In genomic region chr1:195849180-195849579, GRCh38 we compare ENCODE assay signal across 16 cellular contexts.
A peak's percentile ranks its signal among the peaks of the same experiment; 100 is the strongest.
DNase-seq lines count a peak whose midpoint lies in the region; ATAC-seq and TF ChIP-seq lines count a peak whose summit lies in the region.
"Had no signal": no experiment of that assay in that cellular context is flagged by ENCODE, and none has a peak within 500 bp of the region (broad histone marks: within the 10 kb centered on the region; RNA-seq: fewer than 3 reads in every experiment).

No MANE protein-coding gene starts in this region.

- no peak overlapping the region for H4K91ac ChIP-seq in H9 (ENCODE audit: insufficient read length, low read depth, low read length)

- H2AK5ac ChIP-seq in H9 (ENCODE audit: insufficient read length, low read length): no peak overlapping the region

- H3K4me2 ChIP-seq in H9 (ENCODE audit: insufficient read depth, insufficient read length, low read length): no peak overlapping the region
- H3K4me2 ChIP-seq: A549 had no signal

- H3K14ac ChIP-seq in H9 (ENCODE audit: insufficient read depth, low read length): no peak overlapping the region

- no peak overlapping the region for H3K4me3 Mint-ChIP-seq in H9
- H3K4me3 Mint-ChIP-seq in WTC11: no peak overlapping the region
- no peak overlapping the region for H3K4me3 Mint-ChIP-seq in effector memory CD8-positive, alpha-beta T cell
- H3K4me3 Mint-ChIP-seq: CD14-positive monocyte; CD8-positive, alpha-beta T cell had no signal

- H2BK12ac ChIP-seq in H9 (ENCODE audit: insufficient read length, low read depth, low read length): no peak overlapping the region

- no peak overlapping the region for H2BK20ac ChIP-seq in H9 (ENCODE audit: low read depth, low read length, poor library complexity, severe bottlenecking)

- no peak overlapping the region for H2BK120ac ChIP-seq in H9 (ENCODE audit: low read depth, low read length, poor library complexity, severe bottlenecking)

- no peak overlapping the region for H3K18ac ChIP-seq in H9 (ENCODE audit: insufficient read length, low read depth, low read length)

- WGBS in H9 (ENCODE audit: extremely low coverage, insufficient read length, low lambda C conversion rate): no CpG with 5 or more reads among the region's 1 CpG

- CTCF ChIA-PET in WTC11 (lab: Charles Lee): interaction anchor here (0.9 kb wide), 1 partner anchor 91 kb away, joined by 3 read pairs; no protein-coding TSS in a partner anchor

- H3K9ac ChIP-seq in H9 (ENCODE audit: extremely low read depth, insufficient read length, low read length): no peak overlapping the region
- no peak overlapping the region for H3K9ac ChIP-seq in HUES48 (ENCODE audit: low read depth, low read length)
- peak overlapping the region; percentile 37; the same call in 1 of the 2 replicates for H3K9ac ChIP-seq in iPS-20b (ENCODE audit: low read depth, low read length)

- no peaks in the 10 kb centered on the region for H3K27me3 ChIP-seq in H9 (ENCODE audit: insufficient read depth, low read length)
- no peaks in the 10 kb centered on the region for H3K27me3 ChIP-seq in HUES48 (ENCODE audit: control insufficient read depth, insufficient read depth, low read length)
- H3K27me3 ChIP-seq in iPS-20b (ENCODE audit: insufficient read depth, low read length): no peaks in the 10 kb centered on the region

- H3K27ac ChIP-seq in H9 (ENCODE audit: insufficient read length, low read depth, low read length) (peak overlapping the region; percentile 98), HUES48 (ENCODE audit: low read depth, low read length) (peak overlapping the region; percentile 91), iPS-20b (ENCODE audit: low read length) (peak overlapping the region; percentile 60)
- H3K27ac ChIP-seq: A549 had no signal

- H3K27ac Mint-ChIP-seq in H9 (peak overlapping the region; percentile 28 to 99 (median 94); a peak in 5 of 7 replicates), WTC11 (peak overlapping the region; percentile 100)
- no peak overlapping the region for H3K27ac Mint-ChIP-seq in effector memory CD8-positive, alpha-beta T cell
- H3K27ac Mint-ChIP-seq: CD8-positive, alpha-beta T cell had no signal

- H3K27me3 Mint-ChIP-seq in H9 (ENCODE audit: low read depth): no peaks in the 10 kb centered on the region; the same call in 1 of the 2 replicates
- H3K27me3 Mint-ChIP-seq in WTC11 (ENCODE audit: low read depth): no peaks in the 10 kb centered on the region
- H3K27me3 Mint-ChIP-seq in effector memory CD8-positive, alpha-beta T cell: no peaks in the 10 kb centered on the region

- DNase-seq in H9 (no peak), WTC11 (ENCODE audit: low spot score) (no peak), ureter (ENCODE audit: low spot score) (no peak)
- no peak for DNase-seq in effector memory CD8-positive, alpha-beta T cell
- DNase-seq: CD8-positive, alpha-beta T cell; COR-L47; DMS153; DND-41; GF-D8; GOT3; HCEC 1CT had no signal

- no peak overlapping the region for H3T11ph ChIP-seq in H9 (ENCODE audit: low read length)

- peaks cover 0 to 2% (median 0%) of the 10 kb centered on the region in 3 experiments; a peak in 2 of 7 replicates for H3K36me3 Mint-ChIP-seq in H9 (ENCODE audit: insufficient read depth in 1 of 3, low read depth in 3 of 3)
- peaks cover 3% of the 10 kb centered on the region for H3K36me3 Mint-ChIP-seq in WTC11
- no peaks in the 10 kb centered on the region for H3K36me3 Mint-ChIP-seq in effector memory CD8-positive, alpha-beta T cell (ENCODE audit: insufficient read depth)
- H3K36me3 Mint-ChIP-seq: CD14-positive monocyte; CD8-positive, alpha-beta T cell had no signal

- TF ChIP-seq CTCF in H9 (conservative IDR thresholded peaks at IDR 0.05) (no peak), WTC11 (IDR thresholded peaks at IDR 0.05) (no peak)

- H3K4me1 ChIP-seq in H9 (ENCODE audit: insufficient read depth, low read length): peaks cover 4% of the 10 kb centered on the region; the same call in 1 of the 2 replicates
- peaks cover 68% of the 10 kb centered on the region for H3K4me1 ChIP-seq in HUES48 (ENCODE audit: control insufficient read depth, insufficient read depth, low read length)
- H3K4me1 ChIP-seq in iPS-20b (ENCODE audit: insufficient read depth, low read length): peaks cover 37% of the 10 kb centered on the region
- H3K4me1 ChIP-seq: A549 had no signal

- peak overlapping the region; percentile 94 for H2BK5ac ChIP-seq in H9 (ENCODE audit: insufficient read length, low read length)

- H3K23ac ChIP-seq in H9 (ENCODE audit: insufficient read length, low read depth, low read length): no peak overlapping the region

- H3K4me1 Mint-ChIP-seq in H9 (peaks cover 44 to 51% of the 10 kb centered on the region in 2 experiments), WTC11 (peaks cover 74% of the 10 kb centered on the region)
- H3K4me1 Mint-ChIP-seq in effector memory CD8-positive, alpha-beta T cell (ENCODE audit: low read depth in 2 of 2): no peaks in the 10 kb centered on the region
- H3K4me1 Mint-ChIP-seq: CD14-positive monocyte had no signal

- H3K79me1 ChIP-seq in H9 (ENCODE audit: insufficient read depth, low read depth, low read length, poor library complexity, severe bottlenecking): no peaks in the 10 kb centered on the region

- H3K56ac ChIP-seq in H9 (ENCODE audit: insufficient read length, low read depth, low read length): no peak overlapping the region

- peaks cover 0 to 2% of the 10 kb centered on the region in 2 experiments; a peak in 2 of 5 replicates for H3K9me3 Mint-ChIP-seq in H9
- H3K9me3 Mint-ChIP-seq in WTC11: peaks cover 4% of the 10 kb centered on the region
- peaks cover 5 to 12% of the 10 kb centered on the region in 2 donors for H3K9me3 Mint-ChIP-seq in effector memory CD8-positive, alpha-beta T cell

- H2BK15ac ChIP-seq in H9 (ENCODE audit: low read depth, low read length): no peak overlapping the region

- H4K20me1 ChIP-seq in H9 (ENCODE audit: control insufficient read depth, insufficient read depth, insufficient read length): no peaks in the 10 kb centered on the region

- H2AFZ ChIP-seq in H9 (ENCODE audit: low read length): no peak overlapping the region

- H3K36me3 ChIP-seq in HUES48 (ENCODE audit: control insufficient read depth, insufficient read depth, low read length) (no peaks in the 10 kb centered on the region), iPS-20b (ENCODE audit: insufficient read depth, low read depth, low read length) (no peaks in the 10 kb centered on the region)

- H3K4me3 ChIP-seq in HUES48 (ENCODE audit: low read depth, low read length) (no peak overlapping the region), iPS-20b (ENCODE audit: low read length) (no peak overlapping the region)
- H3K4me3 ChIP-seq: A549 had no signal

- no peak overlapping the region for H4K5ac ChIP-seq in H9 (ENCODE audit: insufficient read length, low read depth, low read length)

- POLR2A ChIA-PET in WTC11 (lab: Charles Lee): no interaction called here

- no peak overlapping the region for H4K8ac ChIP-seq in H9 (replicated peaks; ENCODE audit: insufficient read length, low read depth, low read length)

- H3K9me3 ChIP-seq in H9 (ENCODE audit: control insufficient read depth, low read depth, low read length): no peaks in the 10 kb centered on the region
- H3K9me3 ChIP-seq in HUES48 (ENCODE audit: control insufficient read depth, insufficient read depth, low read length): no peaks in the 10 kb centered on the region
- H3K9me3 ChIP-seq in iPS-20b (ENCODE audit: insufficient read depth, low read depth, low read length): no peaks in the 10 kb centered on the region
- H3K9me3 ChIP-seq: A549 had no signal

- H3K4ac ChIP-seq in H9 (ENCODE audit: low read depth, low read length): no peak overlapping the region

- ATAC-seq in WTC11 (no peak), HG03097 (IDR thresholded peaks at IDR 0.05; ENCODE audit: low FRiP score, unreplicated experiment) (no peak)
- no peak for ATAC-seq in effector memory CD8-positive, alpha-beta T cell (replicated peaks)
- ATAC-seq: A549; CD8-positive, alpha-beta T cell had no signal

- H3K79me2 ChIP-seq in H9 (ENCODE audit: insufficient read depth, low read length): no peaks in the 10 kb centered on the region

- no peaks in the 10 kb centered on the region for H3K23me2 ChIP-seq in H9 (ENCODE audit: insufficient read length, low read depth, low read length, poor library complexity, severe bottlenecking)

TF ChIP-seq in WTC11, 78 proteins besides CTCF, POLR2A, EP300 and RAD21:
- no peak for TF ChIP-seq CREM (CRISPR knock-in tag; IDR thresholded peaks at IDR 0.05)

Comparison
In these comparisons a context has a peak if more than half of its experiments do, and no peak if none do; other contexts are left out.
1. H3K27ac Mint-ChIP-seq: peak in H9 (3 of 3) and WTC11 (single experiment); none in effector memory CD8-positive, alpha-beta T cell (0 of 2).
2. Peak in every context shown above with its lines, with median percentiles within 50 percentile points of each other: H3K27ac ChIP-seq.